In genomic region chr17:20698463-20699206, GRCh38 we compare ENCODE assay signal across 8 cellular contexts.
DNase-seq lines count a peak whose midpoint lies in the region; ATAC-seq and TF ChIP-seq lines count a peak whose summit lies in the region.
"Not testable (repeated sequence)": the region's sequence is repeated elsewhere in the genome, so short reads cannot be mapped to it uniquely, and the experiment has no call there.

No MANE protein-coding gene starts in this region.

- not testable (repeated sequence) for H3K4me1 Mint-ChIP-seq in CD4-positive, CD25-positive, alpha-beta regulatory T cell

- H3K27me3 ChIP-seq in CD4-positive, CD25-positive, alpha-beta regulatory T cell (ENCODE audit: control insufficient read depth, insufficient read depth, low read length): not testable (repeated sequence)

- not testable (repeated sequence) for H3K36me3 ChIP-seq in CD4-positive, CD25-positive, alpha-beta regulatory T cell (ENCODE audit: control insufficient read depth, insufficient read depth, low read length); mucosa of descending colon (ENCODE audit: low read depth)

- TF ChIP-seq CTCF in mucosa of descending colon (IDR thresholded peaks at IDR 0.05): not testable (repeated sequence)

- intact Hi-C loops in mucosa of descending colon (cut with DNase I, micrococcal nuclease): not testable (repeated sequence)

- not testable (repeated sequence) for H3K9me3 Mint-ChIP-seq in CD4-positive, CD25-positive, alpha-beta regulatory T cell; activated naive CD4-positive, alpha-beta T cell treated with anti-CD3 and anti-CD28 coated beads, Interleukin-2, amount 50 U/mL, for 72 hours

- DNase-seq in CD4-positive, CD25-positive, alpha-beta regulatory T cell: peak in 1 of 3 donors; percentile 56
- DNase-seq in KBM-7: peak; percentile 74
- peak; percentile 72 for DNase-seq in SKM-1 treated with dmso at 0.1 percent for 144 hours (lab: John Stamatoyannopoulos, UW; ENCODE audit: unreplicated experiment)
- DNase-seq in activated naive CD4-positive, alpha-beta T cell treated with anti-CD3 and anti-CD28 coated beads, Interleukin-2, amount 50 U/mL, for 72 hours (ENCODE audit: low spot score in 2 of 2): peak in 1 of 2 donors; percentile 8
- peak in 2 of 3 donors; percentile 23 to 37 for DNase-seq in mucosa of descending colon

- H3K4me1 ChIP-seq in CD4-positive, CD25-positive, alpha-beta regulatory T cell (ENCODE audit: control insufficient read depth, insufficient read depth, low read length, poor library complexity, severe bottlenecking); mucosa of descending colon (ENCODE audit: low read depth): not testable (repeated sequence)

- H3K27me3 Mint-ChIP-seq in CD4-positive, CD25-positive, alpha-beta regulatory T cell: not testable (repeated sequence)

- H3K27ac ChIP-seq in CD4-positive, CD25-positive, alpha-beta regulatory T cell (ENCODE audit: insufficient read depth, low read length, poor library complexity, severe bottlenecking): not testable (repeated sequence)

- ATAC-seq in CD4-positive, CD25-positive, alpha-beta regulatory T cell (ENCODE audit: low read depth in 2 of 2): peak; percentile 77 to 78
- ATAC-seq in GM18867 (IDR thresholded peaks at IDR 0.05; ENCODE audit: unreplicated experiment) (peak; percentile 74), GM21529 (IDR thresholded peaks at IDR 0.05; ENCODE audit: unreplicated experiment) (peak; percentile 92), HG03064 (IDR thresholded peaks at IDR 0.05; ENCODE audit: low read depth, unreplicated experiment) (peak; percentile 89), mucosa of descending colon (peak; percentile 95)
- peak; percentile 70 to 83 for ATAC-seq in activated naive CD4-positive, alpha-beta T cell treated with anti-CD3 and anti-CD28 coated beads, Interleukin-2, amount 50 U/mL, for 72 hours

- in situ Hi-C loops in KBM-7 (cut with MboI; ENCODE audit: low pct_unique_long_range_greater_than_20kb, low sequenced_read_pairs): not testable (repeated sequence)

- not testable (repeated sequence) for H3K4me3 ChIP-seq in CD4-positive, CD25-positive, alpha-beta regulatory T cell (ENCODE audit: low read depth, low read length); mucosa of descending colon

- H3K36me3 Mint-ChIP-seq in CD4-positive, CD25-positive, alpha-beta regulatory T cell; activated naive CD4-positive, alpha-beta T cell treated with anti-CD3 and anti-CD28 coated beads, Interleukin-2, amount 50 U/mL, for 72 hours: not testable (repeated sequence)

- H3K4me3 Mint-ChIP-seq in CD4-positive, CD25-positive, alpha-beta regulatory T cell: peak overlapping the region in 1 of 4 donors; percentile 67

- peak overlapping the region in 2 of 3 donors; percentile 55 to 76 for H3K27ac Mint-ChIP-seq in CD4-positive, CD25-positive, alpha-beta regulatory T cell
- peak overlapping the region; percentile 26 to 83 for H3K27ac Mint-ChIP-seq in activated naive CD4-positive, alpha-beta T cell treated with anti-CD3 and anti-CD28 coated beads, Interleukin-2, amount 50 U/mL, for 72 hours

- H3K9me3 ChIP-seq in CD4-positive, CD25-positive, alpha-beta regulatory T cell (ENCODE audit: control insufficient read depth in 2 of 2, low read length in 2 of 2); mucosa of descending colon: not testable (repeated sequence)
